ENCODE assay signal across 15 cellular contexts in the genomic region with DNA sequence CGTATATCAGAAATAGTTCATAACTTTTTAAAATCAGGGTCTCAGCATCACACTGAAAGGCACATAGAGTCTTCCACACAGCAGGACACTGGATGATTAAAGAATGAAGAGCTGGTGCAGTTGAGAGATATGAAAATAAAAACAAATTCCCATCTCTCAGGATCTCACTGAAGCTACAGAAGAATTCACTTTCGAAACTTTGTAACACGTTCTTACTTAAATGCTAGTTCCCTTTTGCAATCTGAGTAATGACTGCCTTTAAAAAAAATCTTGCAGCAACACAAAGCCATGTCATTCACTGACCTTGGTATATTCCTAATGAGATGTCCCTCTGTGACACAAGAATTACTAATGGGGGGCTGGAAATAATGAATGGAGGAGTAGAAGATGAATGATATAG.
"Had no signal": no experiment of that assay in that cellular context is flagged by ENCODE, and none has a peak within 500 bp of the region (broad histone marks: within the 10 kb centered on the region; RNA-seq: fewer than 3 reads in every experiment).

No MANE protein-coding gene starts in this region.

- H3K36me3 Mint-ChIP-seq: activated naive CD4-positive, alpha-beta T cell treated with anti-CD3 and anti-CD28 coated beads, Interleukin-2, amount 50 U/mL, for 72 hours had no signal

- H3K36me3 ChIP-seq: colonic mucosa, esophagus squamous epithelium, left lung, stomach, uterus had no signal

- H3K4me1 ChIP-seq: left lung, uterus had no signal

- H3K4me3 ChIP-seq: colonic mucosa, esophagus squamous epithelium, left lung, stomach, uterus had no signal

- H3K4me1 Mint-ChIP-seq: nephron had no signal

- H3K27ac Mint-ChIP-seq: activated naive CD4-positive, alpha-beta T cell treated with anti-CD3 and anti-CD28 coated beads, Interleukin-2, amount 50 U/mL, for 72 hours had no signal

- H3K4me3 Mint-ChIP-seq: nephron had no signal

- DNase-seq: activated T-cell treated with anti-CD3 and anti-CD28 coated beads, Interleukin-2, amount 50 U/mL, for 1 hour; anterior cingulate cortex; colonic mucosa; esophagus squamous epithelium; left lung; mesendoderm; occipital lobe; stimulated activated CD4-positive, alpha-beta T cell treated with anti-CD3 and anti-CD28 coated beads, Interleukin-15, amount 100 ng/mL, for 24 hours; stimulated activated CD4-positive, alpha-beta T cell treated with anti-CD3 and anti-CD28 coated beads, Interleukin-4, amount 100 ng/mL, for 4 hours; stomach; T-helper 2 cell; uterus had no signal

- H3K27me3 ChIP-seq: colonic mucosa, esophagus squamous epithelium, left lung, stomach, uterus had no signal

- H3K27ac ChIP-seq: colonic mucosa, uterus had no signal

- ATAC-seq: activated CD4-positive, CD25-positive, alpha-beta regulatory T cell treated with anti-CD3 and anti-CD28 coated beads, Interleukin-2, amount 50 U/mL, for 24 hours; activated naive CD4-positive, alpha-beta T cell treated with anti-CD3 and anti-CD28 coated beads, Interleukin-2, amount 50 U/mL, for 72 hours; left lung had no signal

- H3K9me3 ChIP-seq: colonic mucosa, esophagus squamous epithelium, left lung, stomach, uterus had no signal

- H3K9me3 Mint-ChIP-seq: activated naive CD4-positive, alpha-beta T cell treated with anti-CD3 and anti-CD28 coated beads, Interleukin-2, amount 50 U/mL, for 72 hours; nephron had no signal
